In genomic region chr5:140363631-140364471, GRCh38 we compare ENCODE assay signal across 8 cellular contexts. TPM values are rescaled to one million over a fixed set of nuclear protein-coding genes. Genes with fewer than 3 reads are reported as not detected.
A peak's percentile ranks its signal among the peaks of the same experiment; 100 is the strongest.
DNase-seq lines count a peak whose midpoint lies in the region; ATAC-seq and TF ChIP-seq lines count a peak whose summit lies in the region.

No MANE protein-coding gene starts in this region.

- POLR2A ChIA-PET in CD8-positive, alpha-beta T cell (lab: Charles Lee), result no interaction called here

- no peak for DNase-seq in CD8-positive, alpha-beta T cell
- DNase-seq in NT2/D1 (ENCODE audit: low read depth, low spot score) (no peak), nephron progenitor cell (no peak), uterus (no peak), GF-D8 (lab: John Stamatoyannopoulos, UW) (no peak), inferior parietal cortex (ENCODE audit: extremely low spot score) (no peak), G401 (ENCODE audit: low spot score) (no peak)
- no peak for DNase-seq in effector memory CD8-positive, alpha-beta T cell

- H3K36me3 Mint-ChIP-seq in CD8-positive, alpha-beta T cell, result no peaks in the 10 kb centered on the region
- H3K36me3 Mint-ChIP-seq in effector memory CD8-positive, alpha-beta T cell (ENCODE audit: insufficient read depth), result no peaks in the 10 kb centered on the region
- no peaks in the 10 kb centered on the region for H3K36me3 Mint-ChIP-seq in nephron progenitor cell (ENCODE audit: low read depth)

- H3K9ac ChIP-seq in NT2/D1 (ENCODE audit: insufficient read length, low read depth), result peak overlapping the region; percentile 56

- in situ Hi-C loops in G401 (cut with HindIII; ENCODE audit: low sequenced_read_pairs), result no loop called here

- intact Hi-C loops in CD8-positive, alpha-beta T cell (cut with DNase I, micrococcal nuclease), result loop anchor here (2.0 kb wide), 1 partner anchor 357 kb away; no protein-coding TSS in a partner anchor
- intact Hi-C loops in uterus (cut with DNase I; ENCODE audit: low total_unique reads), result no loop called here

- no peaks in the 10 kb centered on the region for H3K36me3 ChIP-seq in CD8-positive, alpha-beta T cell (ENCODE audit: insufficient read depth, low read length)
- H3K36me3 ChIP-seq in NT2/D1 (ENCODE audit: insufficient read depth, insufficient read length, low read length), result no peaks in the 10 kb centered on the region
- no peaks in the 10 kb centered on the region for H3K36me3 ChIP-seq in uterus

- no peak for TF ChIP-seq CTCF in CD8-positive, alpha-beta T cell (IDR thresholded peaks at IDR 0.05)
- TF ChIP-seq CTCF in nephron progenitor cell (IDR thresholded peaks at IDR 0.05), result no peak
- no peak for TF ChIP-seq CTCF in uterus (IDR thresholded peaks at IDR 0.05)

- H3K27ac ChIP-seq in CD8-positive, alpha-beta T cell (ENCODE audit: low read depth, low read length), result no peak overlapping the region
- no peak overlapping the region for H3K27ac ChIP-seq in uterus

- H3K27ac Mint-ChIP-seq in CD8-positive, alpha-beta T cell, result no peak overlapping the region
- peak overlapping the region in 1 of 2 donors; percentile 77 for H3K27ac Mint-ChIP-seq in effector memory CD8-positive, alpha-beta T cell
- no peak overlapping the region for H3K27ac Mint-ChIP-seq in nephron progenitor cell

- H3K9me3 ChIP-seq in CD8-positive, alpha-beta T cell (ENCODE audit: low read length), result no peaks in the 10 kb centered on the region
- H3K9me3 ChIP-seq in NT2/D1 (ENCODE audit: insufficient read depth, low read length) (no peaks in the 10 kb centered on the region), uterus (no peaks in the 10 kb centered on the region)

- peaks cover 6% of the 10 kb centered on the region for H3K4me1 Mint-ChIP-seq in CD8-positive, alpha-beta T cell (ENCODE audit: low read depth)
- peaks cover 4 to 6% of the 10 kb centered on the region in 2 donors for H3K4me1 Mint-ChIP-seq in effector memory CD8-positive, alpha-beta T cell (ENCODE audit: low read depth in 2 of 2)
- H3K4me1 Mint-ChIP-seq in nephron progenitor cell, result peaks cover 6% of the 10 kb centered on the region

- peak overlapping the region; percentile 28 for H3K4me3 ChIP-seq in CD8-positive, alpha-beta T cell (ENCODE audit: low read depth, low read length)
- H3K4me3 ChIP-seq in NT2/D1 (ENCODE audit: insufficient read length, low read depth), result peak overlapping the region; percentile 45
- peak overlapping the region in 1 of 2 donors; percentile 11 for H3K4me3 ChIP-seq in uterus

- no peaks in the 10 kb centered on the region for H3K9me3 Mint-ChIP-seq in CD8-positive, alpha-beta T cell
- no peaks in the 10 kb centered on the region for H3K9me3 Mint-ChIP-seq in effector memory CD8-positive, alpha-beta T cell
- H3K9me3 Mint-ChIP-seq in nephron progenitor cell, result no peaks in the 10 kb centered on the region

- peak overlapping the region; percentile 77 for H3K4me3 Mint-ChIP-seq in CD8-positive, alpha-beta T cell
- H3K4me3 Mint-ChIP-seq in effector memory CD8-positive, alpha-beta T cell, result peak overlapping the region; percentile 75 to 77
- H3K4me3 Mint-ChIP-seq in nephron progenitor cell, result peak overlapping the region; percentile 75

- CTCF ChIA-PET in CD8-positive, alpha-beta T cell (lab: Charles Lee), result interaction anchor here (0.6 to 2.5 kb wide), 29 partner anchors 9 to 358 kb away, joined by 3 to 17 read pairs (median 4); partner anchors contain the start of gene HBEGF

- TF ChIP-seq POLR2A in uterus (IDR thresholded peaks at IDR 0.05), result no peak

- no peak for ATAC-seq in CD8-positive, alpha-beta T cell
- no peak for ATAC-seq in effector memory CD8-positive, alpha-beta T cell (replicated peaks)

- no peaks in the 10 kb centered on the region for H3K27me3 ChIP-seq in CD8-positive, alpha-beta T cell (ENCODE audit: insufficient read depth, low read length)
- H3K27me3 ChIP-seq in NT2/D1 (ENCODE audit: insufficient read depth, insufficient read length) (peaks cover 10% of the 10 kb centered on the region), uterus (no peaks in the 10 kb centered on the region)

- H3K4me1 ChIP-seq in CD8-positive, alpha-beta T cell (ENCODE audit: insufficient read depth, low read length), result peaks cover 5% of the 10 kb centered on the region
- peaks cover 9% of the 10 kb centered on the region for H3K4me1 ChIP-seq in NT2/D1 (ENCODE audit: insufficient read depth, insufficient read length)
- H3K4me1 ChIP-seq in uterus, result no peaks in the 10 kb centered on the region

- peaks cover 2% of the 10 kb centered on the region for H3K27me3 Mint-ChIP-seq in CD8-positive, alpha-beta T cell (ENCODE audit: low read depth)
- no peaks in the 10 kb centered on the region for H3K27me3 Mint-ChIP-seq in effector memory CD8-positive, alpha-beta T cell
- no peaks in the 10 kb centered on the region for H3K27me3 Mint-ChIP-seq in nephron progenitor cell (ENCODE audit: low read depth, poor library complexity)

RNA-seq across cellular contexts. Expression of gene SLC4A9, which starts 3.9 kb away (rescaled TPM):
- total RNA-seq in CD8-positive, alpha-beta T cell, result not detected
- under 1 TPM in 1 of 4 donors, not detected in 3; 0.12 TPM for total RNA-seq in uterus
- total RNA-seq in G401 (2014; rRNA removed; shearing (Covaris generic)), result not detected in 2 replicates

RNA-seq across cellular contexts. Expression of gene HBEGF, which starts 17.4 kb away (rescaled TPM):
- total RNA-seq in CD8-positive, alpha-beta T cell, result under 1 TPM; 0.30 to 0.50 TPM
- total RNA-seq in uterus, result 10 to 100 TPM in 2 of 4 donors, 1 to 10 TPM in 1, under 1 TPM in 1; 0.77 to 24.4 (median 8.4) TPM
- 28.3 and 40.1 TPM in 2 replicates for total RNA-seq in G401 (2014; rRNA removed; shearing (Covaris generic))

RNA-seq across cellular contexts. Expression of gene ANKHD1, which starts 37.8 kb away (rescaled TPM):
- total RNA-seq in CD8-positive, alpha-beta T cell, result 100 to 1,000 TPM; 209 to 212 TPM
- 100 to 1,000 TPM; 106 to 200 (median 161) TPM for total RNA-seq in uterus
- total RNA-seq in G401 (2014; rRNA removed; shearing (Covaris generic)), result 47.9 and 69.4 TPM in 2 replicates
